ENCODE assay signal across 15 cellular contexts in the genomic region with DNA sequence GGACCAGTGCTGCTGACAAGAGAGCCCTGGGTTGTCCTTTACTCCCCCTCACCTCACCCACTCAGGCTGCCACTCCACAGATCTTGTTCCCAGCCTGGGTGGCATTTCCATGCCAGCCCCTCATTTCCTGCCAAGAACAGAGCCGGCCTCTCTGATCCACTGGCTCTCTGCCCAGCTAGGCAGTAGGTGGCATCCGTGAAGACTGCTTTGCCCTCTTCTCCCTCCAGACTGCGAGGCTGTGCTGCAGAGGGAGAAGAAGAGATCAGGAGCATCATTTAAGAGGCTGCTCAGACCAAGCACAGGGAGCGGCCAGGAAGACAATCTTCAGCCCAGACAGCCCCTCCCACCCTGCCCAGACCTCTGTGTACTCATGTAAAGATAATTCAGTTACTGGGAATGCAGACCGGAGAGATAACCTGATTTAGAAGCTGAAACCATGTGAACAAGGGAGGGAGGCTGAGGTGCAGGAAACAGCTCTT.
A peak's percentile ranks its signal among the peaks of the same experiment; 100 is the strongest.
DNase-seq lines count a peak whose midpoint lies in the region; ATAC-seq and TF ChIP-seq lines count a peak whose summit lies in the region.
"Had no signal": no experiment of that assay in that cellular context is flagged by ENCODE, and none has a peak within 500 bp of the region (broad histone marks: within the 10 kb centered on the region; RNA-seq: fewer than 3 reads in every experiment).

No MANE protein-coding gene starts in this region.

- TF ChIP-seq CTCF in fibroblast of the aortic adventitia (IDR thresholded peaks at IDR 0.05; ENCODE audit: insufficient read depth, low read length) (no peak), nephron progenitor cell (IDR thresholded peaks at IDR 0.05) (no peak)

- H3K4me3 ChIP-seq in fibroblast of the aortic adventitia (ENCODE audit: low read depth, low read length) = no peak overlapping the region

- no peaks in the 10 kb centered on the region for H3K36me3 Mint-ChIP-seq in nephron progenitor cell (ENCODE audit: low read depth)
- H3K36me3 Mint-ChIP-seq: activated CD8-positive, alpha-beta memory T cell treated with anti-CD3 and anti-CD28 coated beads, Interleukin-2, amount 10 ng/mL, durations not matched to agents 7 days and 5 days had no signal

- H3K4me3 Mint-ChIP-seq in nephron progenitor cell = peak overlapping the region; percentile 11
- H3K4me3 Mint-ChIP-seq: activated CD8-positive, alpha-beta memory T cell treated with anti-CD3 and anti-CD28 coated beads, Interleukin-2, amount 10 ng/mL, durations not matched to agents 7 days and 5 days had no signal

- peaks cover 6% of the 10 kb centered on the region for H3K27me3 Mint-ChIP-seq in nephron progenitor cell (ENCODE audit: low read depth, poor library complexity)

- no peak overlapping the region for H3K27ac Mint-ChIP-seq in nephron progenitor cell
- H3K27ac Mint-ChIP-seq: activated CD8-positive, alpha-beta memory T cell treated with anti-CD3 and anti-CD28 coated beads, Interleukin-2, amount 10 ng/mL, durations not matched to agents 7 days and 5 days had no signal

- ATAC-seq in HG03039 (IDR thresholded peaks at IDR 0.05; ENCODE audit: unreplicated experiment) (no peak), HG02884 (IDR thresholded peaks at IDR 0.05; ENCODE audit: unreplicated experiment) (no peak)
- ATAC-seq: activated CD8-positive, alpha-beta memory T cell treated with anti-CD3 and anti-CD28 coated beads, Interleukin-2, amount 10 ng/mL, durations not matched to agents 7 days and 5 days had no signal

- peak; percentile 89 for DNase-seq in COR-L47 (lab: John Stamatoyannopoulos, UW)
- DNase-seq in NCI-H2196 treated with DMSO at 0.1 percent for 48 hours (lab: John Stamatoyannopoulos, UW; ENCODE audit: unreplicated experiment) = peak; percentile 71
- peak; percentile 11 for DNase-seq in fibroblast of the aortic adventitia (ENCODE audit: low read depth)
- DNase-seq in nephron progenitor cell = no peak
- DNase-seq in islet precursor cell = no peak
- no peak for DNase-seq in dedifferentiated amniotic fluid mesenchymal stem cell (ENCODE audit: extremely low spot score)
- DNase-seq: activated CD8-positive, alpha-beta memory T cell treated with anti-CD3 and anti-CD28 coated beads, Interleukin-2, amount 10 ng/mL, durations not matched to agents 7 days and 5 days; AML-193; amniotic stem cell; erythroblast; NCI-H187 treated with DMSO at 0.1 percent for 48 hours; stimulated activated CD4-positive, alpha-beta T cell treated with anti-CD3 and anti-CD28 coated beads, Interleukin-12 subunit alpha, Interleukin-12 subunit beta, amount 100 ng/mL, for 4 hours; stimulated activated naive CD4-positive, alpha-beta T cell had no signal

- peaks cover 48% of the 10 kb centered on the region for H3K4me1 Mint-ChIP-seq in nephron progenitor cell
- H3K4me1 Mint-ChIP-seq: activated CD8-positive, alpha-beta memory T cell treated with anti-CD3 and anti-CD28 coated beads, Interleukin-2, amount 10 ng/mL, durations not matched to agents 7 days and 5 days had no signal

- H3K9me3 Mint-ChIP-seq in nephron progenitor cell = no peaks in the 10 kb centered on the region

Comparison
In these comparisons a context has a peak if more than half of its experiments do, and no peak if none do; other contexts are left out.
1. DNase-seq: peak in COR-L47 (single experiment), NCI-H2196 treated with DMSO at 0.1 percent for 48 hours (single experiment) and fibroblast of the aortic adventitia (single experiment); none in nephron progenitor cell (single experiment), islet precursor cell (single experiment) and dedifferentiated amniotic fluid mesenchymal stem cell (single experiment).